ENCODE assay signal across 8 cellular contexts in the genomic region with DNA sequence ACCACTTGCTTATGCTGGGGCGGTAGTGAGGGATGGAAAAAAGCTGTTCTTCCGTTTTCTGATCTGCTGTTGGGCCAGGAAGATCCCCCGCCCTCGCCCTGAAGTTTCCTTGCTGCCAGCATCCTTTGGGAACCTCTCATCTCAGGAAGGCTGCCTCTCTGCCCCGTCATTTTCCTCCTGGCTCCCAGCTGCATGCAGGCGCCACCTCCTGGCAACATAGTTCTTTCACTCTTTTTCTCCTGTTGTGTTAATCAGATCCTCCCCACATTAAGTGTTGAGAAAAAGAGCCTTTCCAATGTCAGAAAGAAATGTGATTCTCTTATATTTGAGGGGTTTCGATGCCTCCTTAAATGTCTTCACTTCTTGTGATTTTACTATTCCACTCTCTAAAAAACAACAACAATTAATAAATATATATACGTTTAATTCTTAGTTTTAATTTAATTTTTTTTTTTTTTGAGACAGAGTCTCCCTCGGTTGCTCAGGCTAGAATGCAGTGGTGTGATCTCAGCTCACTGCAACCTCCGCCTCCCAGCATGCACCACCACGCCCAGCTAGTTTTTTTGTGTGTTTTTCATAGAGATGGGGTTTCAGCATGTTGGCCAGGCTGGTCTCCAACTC.
DNase-seq lines count a peak whose midpoint lies in the region; ATAC-seq and TF ChIP-seq lines count a peak whose summit lies in the region.

No MANE protein-coding gene starts in this region.

- ATAC-seq in HG02610 (IDR thresholded peaks at IDR 0.05; ENCODE audit: unreplicated experiment) (peak; percentile 45), left colon (peak; percentile 91), HG03039 (IDR thresholded peaks at IDR 0.05; ENCODE audit: unreplicated experiment) (no peak)
- no peak for ATAC-seq in central memory CD8-positive, alpha-beta T cell (replicated peaks; ENCODE audit: extremely low read depth, poor library complexity, severe bottlenecking)

- no peaks in the 10 kb centered on the region for H3K9me3 Mint-ChIP-seq in central memory CD8-positive, alpha-beta T cell

- H3K27ac ChIP-seq in VCaP, result no peak overlapping the region

- H3K4me3 Mint-ChIP-seq in central memory CD8-positive, alpha-beta T cell, result no peak overlapping the region

- intact Hi-C loops in left colon (cut with DNase I, micrococcal nuclease), result loop anchor here in 1 of 2 donors (10.0 kb wide), 1 partner anchor 171 kb away; no protein-coding TSS in a partner anchor

- H3K36me3 Mint-ChIP-seq in central memory CD8-positive, alpha-beta T cell (ENCODE audit: insufficient read depth), result peaks cover 13% of the 10 kb centered on the region

- H3K4me1 Mint-ChIP-seq in central memory CD8-positive, alpha-beta T cell, result peaks cover 9% of the 10 kb centered on the region

- H3K27ac Mint-ChIP-seq in central memory CD8-positive, alpha-beta T cell (ENCODE audit: low read depth), result no peak overlapping the region

- no peaks in the 10 kb centered on the region for H3K27me3 Mint-ChIP-seq in central memory CD8-positive, alpha-beta T cell

- peak; percentile 82 for DNase-seq in DMS79 treated with DMSO at 0.1 percent for 48 hours (lab: John Stamatoyannopoulos, UW)
- peak; percentile 59 for DNase-seq in NCI-H2171 (lab: John Stamatoyannopoulos, UW)
- peak; percentile 30 for DNase-seq in central memory CD8-positive, alpha-beta T cell (ENCODE audit: low spot score in 2 of 2)
- peak; percentile 64 to 84 for DNase-seq in left colon
- peak; percentile 62 for DNase-seq in stimulated activated CD4-positive, alpha-beta T cell treated with anti-CD3 and anti-CD28 coated beads, Interleukin-4, amount 100 ng/mL, for 1 hour

- peak; percentile 98 for TF ChIP-seq CTCF in VCaP (conservative IDR thresholded peaks at IDR 0.05)

Comparison
In these comparisons a context has a peak if more than half of its experiments do, and no peak if none do; other contexts are left out.
1. DNase-seq: peak in every context shown above with its lines; median percentile 82 in DMS79 treated with DMSO at 0.1 percent for 48 hours; 74 in left colon; 62 in stimulated activated CD4-positive, alpha-beta T cell treated with anti-CD3 and anti-CD28 coated beads, Interleukin-4, amount 100 ng/mL, for 1 hour; 59 in NCI-H2171; 30 in central memory CD8-positive, alpha-beta T cell.
2. ATAC-seq: peak in HG02610 (single experiment) and left colon (single experiment); none in central memory CD8-positive, alpha-beta T cell (single experiment) and HG03039 (single experiment).